ENCODE assay signal across 8 cellular contexts in genomic region chr9:108271646-108272349, GRCh38.
DNase-seq lines count a peak whose midpoint lies in the region; ATAC-seq, FAIRE-seq and TF ChIP-seq lines count a peak whose summit lies in the region.

No MANE protein-coding gene starts in this region.

- peak overlapping the region; percentile 52 for H3K4me3 Mint-ChIP-seq in astrocyte (ENCODE audit: unreplicated experiment)

- H4K20me1 ChIP-seq in astrocyte (ENCODE audit: insufficient read depth, low read length) = no peaks in the 10 kb centered on the region
- H4K20me1 ChIP-seq in keratinocyte (ENCODE audit: control insufficient read depth, extremely low read depth, insufficient read depth, low read length) = no peaks in the 10 kb centered on the region

- peaks cover 35% of the 10 kb centered on the region for H3K4me1 Mint-ChIP-seq in astrocyte (ENCODE audit: low read depth, unreplicated experiment)

- TF ChIP-seq EP300 in upper lobe of left lung (IDR thresholded peaks at IDR 0.05) = no peak

- H3K36me3 Mint-ChIP-seq in astrocyte (ENCODE audit: low read depth, unreplicated experiment) = no peaks in the 10 kb centered on the region

- H2AFZ ChIP-seq in astrocyte (ENCODE audit: low read depth, low read length) = peak overlapping the region; percentile 38
- peak overlapping the region; percentile 54 for H2AFZ ChIP-seq in keratinocyte (ENCODE audit: control insufficient read depth, low read length)

- peak overlapping the region; percentile 52 for H3K9ac ChIP-seq in astrocyte (ENCODE audit: low read length)
- H3K9ac ChIP-seq in keratinocyte (ENCODE audit: control insufficient read depth, extremely low read depth, insufficient read depth, low read length) = peak overlapping the region; percentile 73

- H3K9me1 ChIP-seq in keratinocyte (ENCODE audit: control insufficient read depth, extremely low read depth, insufficient read depth, low read length) = no peaks in the 10 kb centered on the region

- dilution Hi-C loops in keratinocyte (cut with MboI; ENCODE audit: extremely low pct_ligation_motif_present, low sequenced_read_pairs) = no loop called here

- H3K9me3 Mint-ChIP-seq in astrocyte (ENCODE audit: unreplicated experiment) = no peaks in the 10 kb centered on the region

- H3K27ac Mint-ChIP-seq in astrocyte (ENCODE audit: unreplicated experiment) = peak overlapping the region; percentile 97

- H3K36me3 ChIP-seq in astrocyte (ENCODE audit: insufficient read depth, low read length) = no peaks in the 10 kb centered on the region
- no peaks in the 10 kb centered on the region for H3K36me3 ChIP-seq in keratinocyte (ENCODE audit: control insufficient read depth in 2 of 2, extremely low read depth in 1 of 2, insufficient read depth in 2 of 2, low read length in 2 of 2)
- H3K36me3 ChIP-seq in upper lobe of left lung = no peaks in the 10 kb centered on the region

- no peak for TF ChIP-seq POLR2A in upper lobe of left lung (IDR thresholded peaks at IDR 0.05)

- no peak for FAIRE-seq in astrocyte (lab: Jason Lieb, UNC)
- FAIRE-seq in keratinocyte (lab: Jason Lieb, UNC) = peak; percentile 69

- ATAC-seq in GM18511 (IDR thresholded peaks at IDR 0.05; ENCODE audit: unreplicated experiment) = peak; percentile 35
- peak; percentile 24 to 81 for ATAC-seq in upper lobe of left lung (ENCODE audit: low FRiP score in 2 of 2)
- no peak for ATAC-seq in GM21390 (IDR thresholded peaks at IDR 0.05; ENCODE audit: unreplicated experiment)

- peaks cover 9% of the 10 kb centered on the region for H3K27me3 Mint-ChIP-seq in astrocyte (ENCODE audit: low read depth, unreplicated experiment)

- peak overlapping the region; percentile 79 for H3K4me2 ChIP-seq in astrocyte (ENCODE audit: low read length)
- H3K4me2 ChIP-seq in keratinocyte (ENCODE audit: control insufficient read depth, extremely low read depth, insufficient read depth, low read depth, low read length) = peak overlapping the region; percentile 87

- peak; percentile 97 for DNase-seq in NCI-H1417 treated with DMSO at 0.1 percent for 48 hours (lab: John Stamatoyannopoulos, UW)
- peak; percentile 75 for DNase-seq in astrocyte (ENCODE audit: low read depth)
- DNase-seq in keratinocyte (ENCODE audit: low read depth, low spot score) = no peak
- DNase-seq in upper lobe of left lung = no peak
- DNase-seq in T-helper 9 cell = no peak
- no peak for DNase-seq in anterior cingulate cortex (lab: John Stamatoyannopoulos, UW)

- no peaks in the 10 kb centered on the region for H3K9me3 ChIP-seq in astrocyte (ENCODE audit: insufficient read depth, low read depth, low read length)
- no peaks in the 10 kb centered on the region for H3K9me3 ChIP-seq in keratinocyte (ENCODE audit: control insufficient read depth, low read depth, low read length)
- no peaks in the 10 kb centered on the region for H3K9me3 ChIP-seq in upper lobe of left lung

- no peaks in the 10 kb centered on the region for H3K79me2 ChIP-seq in astrocyte (ENCODE audit: insufficient read depth, low read length)
- no peaks in the 10 kb centered on the region for H3K79me2 ChIP-seq in keratinocyte (ENCODE audit: control insufficient read depth, insufficient read depth, low read length)

- H3K27me3 ChIP-seq in astrocyte (ENCODE audit: insufficient read depth, low read length) = no peaks in the 10 kb centered on the region
- H3K27me3 ChIP-seq in keratinocyte (ENCODE audit: control insufficient read depth, extremely low read depth, insufficient read depth, low read length) = no peaks in the 10 kb centered on the region
- H3K27me3 ChIP-seq in upper lobe of left lung = no peaks in the 10 kb centered on the region

- H3K27ac ChIP-seq in astrocyte (ENCODE audit: low read depth, low read length) (peak overlapping the region; percentile 22), keratinocyte (ENCODE audit: control insufficient read depth, insufficient read depth, low read length) (peak overlapping the region; percentile 75), upper lobe of left lung (peak overlapping the region; percentile 36 to 77 (median 52))

- H3K4me3 ChIP-seq in astrocyte (ENCODE audit: insufficient read depth, low read depth, low read length) (peak overlapping the region; percentile 19), keratinocyte (ENCODE audit: control insufficient read depth in 2 of 3, extremely low read depth in 1 of 3, insufficient read depth in 2 of 3, low read depth in 1 of 3, low read length in 3 of 3) (peak overlapping the region in 2 of 3 experiments; percentile 36 to 59), upper lobe of left lung (peak overlapping the region in 2 of 4 donors; percentile 32 to 36)

- H3K4me1 ChIP-seq in astrocyte (ENCODE audit: insufficient read depth, low read length) = peaks cover 9% of the 10 kb centered on the region
- H3K4me1 ChIP-seq in keratinocyte (ENCODE audit: control insufficient read depth, extremely low read depth, insufficient read depth, low read length) = peaks cover 36% of the 10 kb centered on the region
- peaks cover 9 to 15% (median 13%) of the 10 kb centered on the region in 4 donors for H3K4me1 ChIP-seq in upper lobe of left lung

- 64 to 69% methylated on average over 5 of the region's 5 CpGs for WGBS in upper lobe of left lung, 2 donors

- no peak for TF ChIP-seq CTCF in astrocyte (IDR thresholded peaks at IDR 0.05; ENCODE audit: insufficient read depth, low read depth, low read length)
- TF ChIP-seq CTCF in keratinocyte (optimal IDR thresholded peaks at IDR 0.05 in 1 of 3, IDR thresholded peaks at IDR 0.05 in 1 of 3, conservative IDR thresholded peaks at IDR 0.05 in 1 of 3; ENCODE audit: extremely low read depth in 1 of 3, insufficient read depth in 2 of 3, low read length in 3 of 3) = no peak
- no peak for TF ChIP-seq CTCF in upper lobe of left lung (IDR thresholded peaks at IDR 0.05)

Comparison
In these comparisons a context has a peak if more than half of its experiments do, and no peak if none do; other contexts are left out.
1. DNase-seq: peak in NCI-H1417 treated with DMSO at 0.1 percent for 48 hours (single experiment) and astrocyte (single experiment); none in keratinocyte (single experiment), upper lobe of left lung (0 of 2), T-helper 9 cell (single experiment) and anterior cingulate cortex (0 of 58).
2. H3K27ac ChIP-seq: peak in every context shown above with its lines; median percentile 75 in keratinocyte; 52 in upper lobe of left lung; 22 in astrocyte.